Comparison of ENCODE assay signal across 19 cellular contexts in genomic region chr7:92643821-92644220, GRCh38. TPM values are rescaled to one million over a fixed set of nuclear protein-coding genes. Genes with fewer than 3 reads are reported as not detected.
DNase-seq lines count a peak whose midpoint lies in the region; ATAC-seq and TF ChIP-seq lines count a peak whose summit lies in the region.
"Had no signal": no experiment of that assay in that cellular context is flagged by ENCODE, and none has a peak within 500 bp of the region (broad histone marks: within the 10 kb centered on the region; RNA-seq: fewer than 3 reads in every experiment).

No MANE protein-coding gene starts in this region.

- DNase-seq in T-helper 1 cell: no peak
- no peak for DNase-seq in HFFc6
- no peak for DNase-seq in natural killer cell
- no peak for DNase-seq in foreskin melanocyte
- no peak for DNase-seq in immature natural killer cell
- no peak for DNase-seq in NCI-H1092 (lab: John Stamatoyannopoulos, UW)
- DNase-seq: central memory CD4-positive, alpha-beta T cell; DMS79; effector memory CD8-positive, alpha-beta T cell; MV-4-11; NCI-H2029 treated with DMSO at 0.1 percent for 48 hours; NCI-H510A; SJCRH30; stimulated activated CD4-positive, alpha-beta T cell treated with anti-CD3 and anti-CD28 coated beads, Interleukin-2, amount 100 ng/mL, for 48 hours; thyroid gland had no signal

- peaks cover 35% of the 10 kb centered on the region for H3K36me3 Mint-ChIP-seq in T-helper 1 cell treated with Interleukin-12 subunit alpha and Interleukin-12 subunit beta and Interleukin-4 antibody, amounts not matched to agents 30 μg/mL and 1 μg/mL, for 36 hours (ENCODE audit: low read depth)
- H3K36me3 Mint-ChIP-seq in HFFc6 (ENCODE audit: low read depth) (peaks cover 29% of the 10 kb centered on the region), natural killer cell (no peaks in the 10 kb centered on the region), immature natural killer cell (peaks cover 0 to 4% (median 0%) of the 10 kb centered on the region in 3 donors)
- peaks cover 21% of the 10 kb centered on the region for H3K36me3 Mint-ChIP-seq in activated naive CD8-positive, alpha-beta T cell
- H3K36me3 Mint-ChIP-seq: CD14-positive monocyte had no signal

- intact Hi-C loops in natural killer cell (cut with micrococcal nuclease): no loop called here

- H3K4me1 Mint-ChIP-seq in T-helper 1 cell treated with Interleukin-12 subunit alpha and Interleukin-12 subunit beta and Interleukin-4 antibody, amounts not matched to agents 30 μg/mL and 1 μg/mL, for 36 hours (ENCODE audit: low read depth): peaks cover 95% of the 10 kb centered on the region
- H3K4me1 Mint-ChIP-seq in HFFc6 (ENCODE audit: low read depth) (peaks cover 90% of the 10 kb centered on the region), natural killer cell (peaks cover 51 to 67% of the 10 kb centered on the region in 2 donors), immature natural killer cell (peaks cover 58 to 81% of the 10 kb centered on the region in 2 donors)
- H3K4me1 Mint-ChIP-seq in activated naive CD8-positive, alpha-beta T cell (ENCODE audit: low read depth): peaks cover 96% of the 10 kb centered on the region

- no peak for ATAC-seq in natural killer cell
- ATAC-seq: effector memory CD8-positive, alpha-beta T cell; left lobe of liver had no signal

- TF ChIP-seq CTCF in HFFc6 (IDR thresholded peaks at IDR 0.05) (no peak), natural killer cell (IDR thresholded peaks at IDR 0.05) (no peak)

- H3K27ac Mint-ChIP-seq in T-helper 1 cell treated with Interleukin-12 subunit alpha and Interleukin-12 subunit beta and Interleukin-4 antibody, amounts not matched to agents 30 μg/mL and 1 μg/mL, for 36 hours: peak overlapping the region; percentile 95
- H3K27ac Mint-ChIP-seq in HFFc6 (0 out of 2 replicates have a peak overlapping the region, but pooled peaks have one; percentile 68), natural killer cell (peak overlapping the region; percentile 88 to 93), immature natural killer cell (peak overlapping the region in 3 of 6 donors; percentile 20 to 73 (median 51))
- H3K27ac Mint-ChIP-seq in activated naive CD8-positive, alpha-beta T cell: peak overlapping the region; percentile 98
- H3K27ac Mint-ChIP-seq: CD14-positive monocyte had no signal

- no peak overlapping the region for H3K4me3 Mint-ChIP-seq in T-helper 1 cell treated with Interleukin-12 subunit alpha and Interleukin-12 subunit beta and Interleukin-4 antibody, amounts not matched to agents 30 μg/mL and 1 μg/mL, for 36 hours
- no peak overlapping the region for H3K4me3 Mint-ChIP-seq in HFFc6
- no peak overlapping the region for H3K4me3 Mint-ChIP-seq in activated naive CD8-positive, alpha-beta T cell
- no peak overlapping the region for H3K4me3 Mint-ChIP-seq in natural killer cell
- no peak overlapping the region for H3K4me3 Mint-ChIP-seq in immature natural killer cell
- H3K4me3 Mint-ChIP-seq: CD14-positive monocyte; effector memory CD8-positive, alpha-beta T cell had no signal

- H3K9me3 Mint-ChIP-seq in T-helper 1 cell treated with Interleukin-12 subunit alpha and Interleukin-12 subunit beta and Interleukin-4 antibody, amounts not matched to agents 30 μg/mL and 1 μg/mL, for 36 hours: no peaks in the 10 kb centered on the region
- H3K9me3 Mint-ChIP-seq in HFFc6 (no peaks in the 10 kb centered on the region), natural killer cell (no peaks in the 10 kb centered on the region), immature natural killer cell (no peaks in the 10 kb centered on the region)
- H3K9me3 Mint-ChIP-seq in activated naive CD8-positive, alpha-beta T cell (ENCODE audit: low read depth): no peaks in the 10 kb centered on the region
- H3K9me3 Mint-ChIP-seq: CD14-positive monocyte; effector memory CD8-positive, alpha-beta T cell had no signal

- no peaks in the 10 kb centered on the region for H3K27me3 Mint-ChIP-seq in T-helper 1 cell treated with Interleukin-12 subunit alpha and Interleukin-12 subunit beta and Interleukin-4 antibody, amounts not matched to agents 30 μg/mL and 1 μg/mL, for 36 hours (ENCODE audit: low read depth)
- H3K27me3 Mint-ChIP-seq in HFFc6 (ENCODE audit: insufficient read depth) (peaks cover 4% of the 10 kb centered on the region), natural killer cell (ENCODE audit: low read depth in 2 of 2) (no peaks in the 10 kb centered on the region), immature natural killer cell (ENCODE audit: low read depth in 3 of 3) (no peaks in the 10 kb centered on the region)
- H3K27me3 Mint-ChIP-seq in activated naive CD8-positive, alpha-beta T cell: no peaks in the 10 kb centered on the region
- H3K27me3 Mint-ChIP-seq: effector memory CD8-positive, alpha-beta T cell had no signal

RNA-seq across cellular contexts. Expression of gene FAM133B, which starts 53.6 kb away (rescaled TPM):
- total RNA-seq in HFFc6 (2021; fragmentation: NEBNext Ultra II Directional; extraction: Animal tissue kit (Norgen Biotek cat#: 25700)): 10 to 100 TPM; 13.2 to 19.8 (median 17.7) TPM
- total RNA-seq in natural killer cell: 10 to 100 TPM; 68.5 to 75.1 (median 72.5) TPM
- 10 to 100 TPM in 2 of 3 donors, 1 to 10 TPM in 1; 7.4 to 20.5 (median 19.4) TPM for polyA plus RNA-seq in immature natural killer cell
